10 cellular contexts compared by ENCODE assay signal in genomic region chr20:50728981-50729874, GRCh38. TPM values are rescaled to one million over a fixed set of nuclear protein-coding genes. Genes with fewer than 3 reads are reported as not detected.
A peak's percentile ranks its signal among the peaks of the same experiment; 100 is the strongest.
DNase-seq lines count a peak whose midpoint lies in the region; ATAC-seq, FAIRE-seq and TF ChIP-seq lines count a peak whose summit lies in the region.
"Had no signal": no experiment of that assay in that cellular context is flagged by ENCODE, and none has a peak within 500 bp of the region (broad histone marks: within the 10 kb centered on the region; RNA-seq: fewer than 3 reads in every experiment).

No MANE protein-coding gene starts in this region.

- H3K79me2 ChIP-seq in OCI-LY3 (ENCODE audit: low read length): peaks cover 22% of the 10 kb centered on the region

- H3K4me2 ChIP-seq in OCI-LY3 (ENCODE audit: low read length): peak overlapping the region; percentile 75

- H3K27me3 ChIP-seq in OCI-LY3 (ENCODE audit: low read depth, low read length): peaks cover 6% of the 10 kb centered on the region; the same call in 1 of the 2 replicates
- no peaks in the 10 kb centered on the region for H3K27me3 ChIP-seq in pancreas
- H3K27me3 ChIP-seq in gastroesophageal sphincter: no peaks in the 10 kb centered on the region

- peaks cover 6% of the 10 kb centered on the region; the same call in 1 of the 2 replicates for H4K20me1 ChIP-seq in OCI-LY3 (ENCODE audit: insufficient read depth, low read length)

- no peak for ATAC-seq in pancreas
- no peak for ATAC-seq in HG03442 (IDR thresholded peaks at IDR 0.05; ENCODE audit: unreplicated experiment)
- ATAC-seq in gastroesophageal sphincter: no peak

- no peak for FAIRE-seq in pancreas (lab: Jason Lieb, UNC)

- H3K4me3 ChIP-seq in OCI-LY3 (ENCODE audit: low read length) (no peak overlapping the region), fibroblast of mammary gland (ENCODE audit: control insufficient read depth, low read depth, low read length) (no peak overlapping the region), pancreas (no peak overlapping the region), gastroesophageal sphincter (no peak overlapping the region)

- H3K27ac ChIP-seq in OCI-LY3 (ENCODE audit: low read length) (peak overlapping the region; percentile 73; the same call in 1 of the 2 replicates), pancreas (peak overlapping the region; percentile 43 to 89 (median 72)), gastroesophageal sphincter (peak overlapping the region in 1 of 4 donors; percentile 81)

- WGBS in pancreas, 2 donors: 40 to 47% methylated on average over 11 of the region's 11 CpGs
- 78 to 85% methylated on average over 6 to 8 of the region's 11 CpGs for WGBS in gastroesophageal sphincter (ENCODE audit: low coverage in 1 of 2), 2 donors

- no peak for TF ChIP-seq POLR2A in gastroesophageal sphincter (IDR thresholded peaks at IDR 0.05)

- no peak for TF ChIP-seq EP300 in gastroesophageal sphincter (IDR thresholded peaks at IDR 0.05)

- peak; percentile 53 for DNase-seq in DMS153 (lab: John Stamatoyannopoulos, UW)
- peak; percentile 26 for DNase-seq in fibroblast of mammary gland (ENCODE audit: low read depth)
- DNase-seq in pancreas: peak in 4 of 6 donors; percentile 40 to 52 (median 42)
- no peak for DNase-seq in NCI-H2029 (lab: John Stamatoyannopoulos, UW)
- DNase-seq in NCI-H2196 treated with DMSO at 0.1 percent for 48 hours (lab: John Stamatoyannopoulos, UW; ENCODE audit: unreplicated experiment): no peak
- DNase-seq: activated B cell treated with CpG ODN at 0.5 μM for 24 hours, NCI-H446 had no signal

- H3K4me1 ChIP-seq in OCI-LY3 (ENCODE audit: low read length): peaks cover 55% of the 10 kb centered on the region
- peaks cover 38 to 43% (median 41%) of the 10 kb centered on the region in 3 donors for H3K4me1 ChIP-seq in pancreas
- H3K4me1 ChIP-seq in gastroesophageal sphincter: peaks cover 0 to 41% (median 3%) of the 10 kb centered on the region in 3 donors

- H3K9me3 ChIP-seq in OCI-LY3 (ENCODE audit: insufficient read depth, low read length): no peaks in the 10 kb centered on the region
- no peaks in the 10 kb centered on the region for H3K9me3 ChIP-seq in pancreas
- no peaks in the 10 kb centered on the region for H3K9me3 ChIP-seq in gastroesophageal sphincter

- no peak overlapping the region; the same call in 1 of the 2 replicates for H2AFZ ChIP-seq in OCI-LY3 (ENCODE audit: low read depth, low read length)

- TF ChIP-seq CTCF in OCI-LY3 (IDR thresholded peaks at IDR 0.05; ENCODE audit: low read depth, low read length) (no peak), fibroblast of mammary gland (conservative IDR thresholded peaks at IDR 0.05; ENCODE audit: control insufficient read depth, insufficient read depth, low read depth, low read length) (no peak), pancreas (IDR thresholded peaks at IDR 0.05) (no peak), gastroesophageal sphincter (IDR thresholded peaks at IDR 0.05) (no peak)

- intact Hi-C loops in pancreas (cut with DNase I): no loop called here

- no peak overlapping the region for H3K9ac ChIP-seq in OCI-LY3 (ENCODE audit: low read length)

- H3K36me3 ChIP-seq in OCI-LY3 (replicated peaks; ENCODE audit: low read depth, low read length) (no peaks in the 10 kb centered on the region), pancreas (no peaks in the 10 kb centered on the region), gastroesophageal sphincter (no peaks in the 10 kb centered on the region)

RNA-seq across cellular contexts. Expression of gene PARD6B, which starts 2.2 kb away (rescaled TPM):
- total RNA-seq in pancreas: 10 to 100 TPM in 4 of 6 donors, 1 to 10 TPM in 2; 8.1 to 17.8 (median 11.9) TPM
- polyA plus RNA-seq in pancreas: 1 to 10 TPM; 3.1 to 4.2 TPM
- total RNA-seq in gastroesophageal sphincter: 1 to 10 TPM; 2.4 to 3.8 (median 2.8) TPM

RNA-seq across cellular contexts. Expression of gene RIPOR3, which starts 37.9 kb away (rescaled TPM):
- 1 to 10 TPM in 4 of 6 donors, under 1 TPM in 2; 0.67 to 3.4 (median 1.5) TPM for total RNA-seq in pancreas
- polyA plus RNA-seq in pancreas: 10 to 100 TPM in 1 of 2 donors, 1 to 10 TPM in 1; 8.1 to 11.3 TPM
- total RNA-seq in gastroesophageal sphincter: 10 to 100 TPM in 2 of 4 donors, 1 to 10 TPM in 2; 8.2 to 24.1 (median 12.9) TPM
- total RNA-seq: activated B cell treated with CpG ODN at 0.5 μM for 24 hours had no signal

Comparison
In these comparisons a context has a peak if more than half of its experiments do, and no peak if none do; other contexts are left out.
1. DNase-seq: peak in DMS153 (single experiment), fibroblast of mammary gland (single experiment) and pancreas (4 of 6); none in NCI-H2029 (single experiment) and NCI-H2196 treated with DMSO at 0.1 percent for 48 hours (single experiment).